13 cellular contexts compared by ENCODE assay signal in the genomic region with DNA sequence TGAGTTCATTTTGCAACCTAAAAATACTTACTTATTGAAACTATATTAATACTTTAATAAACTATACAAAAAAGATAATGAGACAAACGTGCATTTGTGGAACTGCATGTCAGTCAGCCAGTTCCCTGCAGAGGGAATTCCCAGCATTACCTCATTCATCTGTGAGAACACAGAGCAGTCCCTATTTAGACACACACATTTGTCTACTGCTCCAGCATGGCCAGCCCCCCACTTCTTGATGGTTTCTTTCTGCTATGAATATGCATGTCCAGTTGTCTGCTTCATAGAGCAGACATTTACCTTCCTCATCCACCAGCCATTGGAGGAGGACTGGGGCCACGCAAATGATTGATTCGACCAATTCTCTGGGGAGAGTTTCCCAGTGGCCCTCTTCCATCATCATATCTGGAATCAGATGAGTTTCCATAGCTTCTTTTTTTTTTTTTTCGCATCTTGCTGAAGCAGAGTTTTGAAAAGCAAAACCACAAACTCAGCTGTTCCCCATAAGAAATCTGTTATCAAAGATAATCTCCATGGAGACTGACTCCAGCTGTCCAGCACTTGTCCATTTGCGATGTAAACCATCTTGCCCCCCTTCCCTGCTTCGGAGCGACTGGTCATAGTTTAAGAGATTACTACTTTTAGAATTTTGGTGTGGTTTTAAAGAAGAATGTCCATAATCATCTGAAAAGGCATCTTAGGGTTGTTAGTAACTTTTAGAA. TPM values are rescaled to one million over a fixed set of nuclear protein-coding genes. Genes with fewer than 3 reads are reported as not detected.
DNase-seq lines count a peak whose midpoint lies in the region; ATAC-seq and TF ChIP-seq lines count a peak whose summit lies in the region.
"Had no signal": no experiment of that assay in that cellular context is flagged by ENCODE, and none has a peak within 500 bp of the region (broad histone marks: within the 10 kb centered on the region; RNA-seq: fewer than 3 reads in every experiment).

No MANE protein-coding gene starts in this region.

- peaks cover 41% of the 10 kb centered on the region for H3K4me1 Mint-ChIP-seq in osteocyte (ENCODE audit: unreplicated experiment)
- H3K4me1 Mint-ChIP-seq in activated CD8-positive, alpha-beta memory T cell treated with anti-CD3 and anti-CD28 coated beads, Interleukin-2, amount 10 ng/mL, durations not matched to agents 7 days and 5 days, result no peaks in the 10 kb centered on the region
- H3K4me1 Mint-ChIP-seq: activated CD4-positive, alpha-beta memory T cell treated with anti-CD3 and anti-CD28 coated beads, Interleukin-2, amount 10 ng/mL, durations not matched to agents 7 days and 5 days; immature natural killer cell had no signal

- H3K27me3 Mint-ChIP-seq in osteocyte (ENCODE audit: unreplicated experiment), result no peaks in the 10 kb centered on the region
- peaks cover 34% of the 10 kb centered on the region for H3K27me3 Mint-ChIP-seq in activated CD8-positive, alpha-beta memory T cell treated with anti-CD3 and anti-CD28 coated beads, Interleukin-2, amount 10 ng/mL, durations not matched to agents 7 days and 5 days

- H3K9me3 Mint-ChIP-seq in osteocyte (ENCODE audit: unreplicated experiment), result no peaks in the 10 kb centered on the region
- no peaks in the 10 kb centered on the region for H3K9me3 Mint-ChIP-seq in activated CD8-positive, alpha-beta memory T cell treated with anti-CD3 and anti-CD28 coated beads, Interleukin-2, amount 10 ng/mL, durations not matched to agents 7 days and 5 days (ENCODE audit: low read depth)
- H3K9me3 Mint-ChIP-seq: activated CD4-positive, alpha-beta memory T cell treated with anti-CD3 and anti-CD28 coated beads, Interleukin-2, amount 10 ng/mL, durations not matched to agents 7 days and 5 days had no signal

- H3K36me3 Mint-ChIP-seq in osteocyte (ENCODE audit: unreplicated experiment), result no peaks in the 10 kb centered on the region
- no peaks in the 10 kb centered on the region for H3K36me3 Mint-ChIP-seq in activated CD8-positive, alpha-beta memory T cell treated with anti-CD3 and anti-CD28 coated beads, Interleukin-2, amount 10 ng/mL, durations not matched to agents 7 days and 5 days

- TF ChIP-seq CTCF in osteocyte (IDR thresholded peaks at IDR 0.05) (no peak), omental fat pad (IDR thresholded peaks at IDR 0.05) (no peak)

- CTCF ChIA-PET in activated CD8-positive, alpha-beta memory T cell treated with anti-CD3 and anti-CD28 coated beads, Interleukin-2, amount 10 ng/mL, durations not matched to agents 7 days and 5 days (lab: Charles Lee), result no interaction called here

- H3K27ac Mint-ChIP-seq in osteocyte (ENCODE audit: unreplicated experiment), result peak overlapping the region; percentile 13
- H3K27ac Mint-ChIP-seq in activated CD8-positive, alpha-beta memory T cell treated with anti-CD3 and anti-CD28 coated beads, Interleukin-2, amount 10 ng/mL, durations not matched to agents 7 days and 5 days, result no peak overlapping the region
- H3K27ac Mint-ChIP-seq: activated CD4-positive, alpha-beta memory T cell treated with anti-CD3 and anti-CD28 coated beads, Interleukin-2, amount 10 ng/mL, durations not matched to agents 7 days and 5 days; immature natural killer cell had no signal

- DNase-seq in LHCN-M2 (ENCODE audit: low read depth) (peak; percentile 85), dermis blood vessel endothelial cell (peak; percentile 3), osteocyte (ENCODE audit: extremely low spot score, unreplicated experiment) (no peak), omental fat pad (ENCODE audit: low spot score) (no peak)
- no peak for DNase-seq in activated CD8-positive, alpha-beta memory T cell treated with anti-CD3 and anti-CD28 coated beads, Interleukin-2, amount 10 ng/mL, durations not matched to agents 7 days and 5 days
- no peak for DNase-seq in stimulated activated CD4-positive, alpha-beta T cell treated with anti-CD3 and anti-CD28 coated beads, Interleukin-4, amount 100 ng/mL, for 24 hours
- no peak for DNase-seq in activated naive CD4-positive, alpha-beta T cell (lab: John Stamatoyannopoulos, UW)
- DNase-seq: activated CD4-positive, alpha-beta memory T cell treated with anti-CD3 and anti-CD28 coated beads, Interleukin-2, amount 10 ng/mL, durations not matched to agents 7 days and 5 days; DMS79 treated with DMSO at 0.1 percent for 48 hours; H7; immature natural killer cell; NCI-H526 treated with DMSO at 0.1 percent for 48 hours had no signal

- no peak overlapping the region for H3K4me3 Mint-ChIP-seq in osteocyte (ENCODE audit: unreplicated experiment)
- H3K4me3 Mint-ChIP-seq in activated CD8-positive, alpha-beta memory T cell treated with anti-CD3 and anti-CD28 coated beads, Interleukin-2, amount 10 ng/mL, durations not matched to agents 7 days and 5 days, result no peak overlapping the region
- H3K4me3 Mint-ChIP-seq: activated CD4-positive, alpha-beta memory T cell treated with anti-CD3 and anti-CD28 coated beads, Interleukin-2, amount 10 ng/mL, durations not matched to agents 7 days and 5 days; immature natural killer cell had no signal

- peak; percentile 83 for ATAC-seq in GM18502 (IDR thresholded peaks at IDR 0.05; ENCODE audit: poor library complexity, unreplicated experiment)
- no peak for ATAC-seq in activated CD8-positive, alpha-beta memory T cell treated with anti-CD3 and anti-CD28 coated beads, Interleukin-2, amount 10 ng/mL, durations not matched to agents 7 days and 5 days
- ATAC-seq in omental fat pad (ENCODE audit: low FRiP score), result no peak

RNA-seq across cellular contexts. Expression of gene ENPP1, which starts 11.8 kb away (rescaled TPM):
- 24.8 and 26.5 TPM in 2 replicates for total RNA-seq in LHCN-M2 (2014; rRNA removed)
- 8.0 TPM for polyA plus RNA-seq in LHCN-M2 (2012)
- 0.34 and 0.98 TPM in 2 replicates for total RNA-seq in dermis blood vessel endothelial cell
- 21.1 and 22.4 TPM in 2 replicates for total RNA-seq in osteocyte
- under 1 TPM; 0.15 to 0.47 TPM for total RNA-seq in activated CD8-positive, alpha-beta memory T cell treated with anti-CD3 and anti-CD28 coated beads, Interleukin-2, amount 10 ng/mL, durations not matched to agents 7 days and 5 days
- 10 to 100 TPM; 10.9 to 60.8 (median 19.3) TPM for total RNA-seq in omental fat pad

Comparison
In these comparisons a context has a peak if more than half of its experiments do, and no peak if none do; other contexts are left out.
1. DNase-seq: peak in LHCN-M2 (single experiment) and dermis blood vessel endothelial cell (single experiment); none in osteocyte (single experiment), activated CD8-positive, alpha-beta memory T cell treated with anti-CD3 and anti-CD28 coated beads, Interleukin-2, amount 10 ng/mL, durations not matched to agents 7 days and 5 days (single experiment), stimulated activated CD4-positive, alpha-beta T cell treated with anti-CD3 and anti-CD28 coated beads, Interleukin-4, amount 100 ng/mL, for 24 hours (single experiment), omental fat pad (single experiment) and activated naive CD4-positive, alpha-beta T cell (0 of 4).